Comparison of ENCODE assay signal across 8 cellular contexts in genomic region chr17:49707608-49708514, GRCh38. TPM values are rescaled to one million over a fixed set of nuclear protein-coding genes. Genes with fewer than 3 reads are reported as not detected.
DNase-seq lines count a peak whose midpoint lies in the region; ATAC-seq, FAIRE-seq and TF ChIP-seq lines count a peak whose summit lies in the region.

SLC35B1 (minus strand) TSS chr17:49707964; CDS start chr17:49707833, 131 bp downstream.

- H3K9me3 ChIP-seq in OCI-LY3 (ENCODE audit: insufficient read depth, low read length) (no peaks in the 10 kb centered on the region), endothelial cell of umbilical vein (replicated peaks; ENCODE audit: control insufficient read depth, insufficient read depth, low read length) (no peaks in the 10 kb centered on the region), mononuclear cell (ENCODE audit: low read depth, low read length) (no peaks in the 10 kb centered on the region)

- DNase-seq in DMS 273 (lab: John Stamatoyannopoulos, UW; ENCODE audit: unreplicated experiment) (peak; percentile 99), HuH-7 (ENCODE audit: low spot score) (peak; percentile 97), activated T-cell treated with anti-CD3 and anti-CD28 coated beads for 1 hour (ENCODE audit: low read depth) (peak; percentile 95), endothelial cell of umbilical vein (ENCODE audit: low read depth, low spot score) (peak; percentile 100)
- peak; percentile 98 for DNase-seq in stimulated activated CD8-positive, alpha-beta memory T cell treated with anti-CD3 and anti-CD28 coated beads, Interleukin-4, amount 100 ng/mL, for 24 hours (ENCODE audit: low read depth)

- CTCF ChIA-PET in endothelial cell of umbilical vein (lab: Charles Lee), result interaction anchor here (0.7 to 24.3 kb wide), 36 partner anchors 12 to 293 kb away, joined by 3 to 786 read pairs (median 5); partner anchors contain the start of genes FAM117A, KAT7, NXPH3 and PHB1

- POLR2A ChIA-PET in endothelial cell of umbilical vein (lab: Charles Lee), result interaction anchor here (0.8 to 2.9 kb wide), 5 partner anchors 55 to 83 kb away, joined by 3 to 21 read pairs (median 8); partner anchors contain the start of genes FAM117A and KAT7

- peaks cover 20% of the 10 kb centered on the region for H3K36me3 ChIP-seq in OCI-LY3 (replicated peaks; ENCODE audit: low read depth, low read length)
- H3K36me3 ChIP-seq in endothelial cell of umbilical vein (ENCODE audit: control insufficient read depth in 2 of 2, extremely low read depth in 1 of 2, insufficient read depth in 2 of 2, low read length in 2 of 2), result peaks cover 18 to 24% of the 10 kb centered on the region in 2 experiments

- peak; percentile 66 for TF ChIP-seq POLR2A in endothelial cell of umbilical vein (IDR thresholded peaks at IDR 0.05; ENCODE audit: low read depth, low read length)

- no TSS peak for BruUV-seq in endothelial cell of umbilical vein (replicated peaks; lab: Mats Ljungman, UMichigan)

- TF ChIP-seq CTCF in OCI-LY3 (IDR thresholded peaks at IDR 0.05; ENCODE audit: low read depth, low read length) (peak; percentile 87), endothelial cell of umbilical vein (IDR thresholded peaks at IDR 0.05; ENCODE audit: extremely low read depth in 1 of 2, insufficient read depth in 1 of 2, low read depth in 1 of 2, low read length in 2 of 2) (peak; percentile 86 to 91)

- dilution Hi-C loops in endothelial cell of umbilical vein (cut with MboI; ENCODE audit: extremely low pct_ligation_motif_present, low sequenced_read_pairs), result no loop called here

- peaks cover 13% of the 10 kb centered on the region for H3K4me1 ChIP-seq in OCI-LY3 (ENCODE audit: low read length)
- peaks cover 33% of the 10 kb centered on the region for H3K4me1 ChIP-seq in endothelial cell of umbilical vein (ENCODE audit: control insufficient read depth, extremely low read depth, insufficient read depth, low read length)
- H3K4me1 ChIP-seq in mononuclear cell (ENCODE audit: insufficient read depth, low read length), result peaks cover 33% of the 10 kb centered on the region

- H3K9ac ChIP-seq in OCI-LY3 (ENCODE audit: low read length) (peak within 1 kb of the TSS; percentile 74), endothelial cell of umbilical vein (replicated peaks; ENCODE audit: extremely low read depth, insufficient read depth, low read length) (peak within 1 kb of the TSS; percentile 98)

- H3K4me3 ChIP-seq in OCI-LY3 (ENCODE audit: low read length) (peak within 1 kb of the TSS; percentile 97), endothelial cell of umbilical vein (replicated peaks in 1 of 3; ENCODE audit: insufficient read depth in 1 of 3, low read depth in 1 of 3, low read length in 3 of 3) (peak within 1 kb of the TSS; percentile 84 to 93 (median 84)), mononuclear cell (ENCODE audit: low read length) (peak within 1 kb of the TSS; percentile 93)

- H2AFZ ChIP-seq in OCI-LY3 (ENCODE audit: low read depth, low read length), result peak within 1 kb of the TSS; percentile 74
- H2AFZ ChIP-seq in endothelial cell of umbilical vein (ENCODE audit: low read depth, low read length), result peak within 1 kb of the TSS; percentile 85

- H3K27ac ChIP-seq in OCI-LY3 (ENCODE audit: low read length) (peak within 1 kb of the TSS; percentile 65), endothelial cell of umbilical vein (ENCODE audit: insufficient read depth, low read depth, low read length) (peak within 1 kb of the TSS; percentile 97)

- intact Hi-C loops in endothelial cell of umbilical vein (cut with micrococcal nuclease), result loop anchor here (1.0 to 2.0 kb wide), 8 partner anchors 31 to 290 kb away; partner anchors contain the start of genes FAM117A and KAT7

- peak; percentile 90 for ATAC-seq in GM21447 (IDR thresholded peaks at IDR 0.05; ENCODE audit: unreplicated experiment)

- H3K4me2 ChIP-seq in OCI-LY3 (ENCODE audit: low read length), result peak within 1 kb of the TSS; percentile 98
- peak within 1 kb of the TSS; percentile 94 for H3K4me2 ChIP-seq in endothelial cell of umbilical vein (ENCODE audit: insufficient read depth, low read length)

- H3K27me3 ChIP-seq in OCI-LY3 (ENCODE audit: low read depth, low read length) (no peaks in the 10 kb centered on the region), endothelial cell of umbilical vein (ENCODE audit: control insufficient read depth in 2 of 2, insufficient read depth in 2 of 2, low read length in 2 of 2) (no peaks in the 10 kb centered on the region), mononuclear cell (ENCODE audit: insufficient read depth, low read length) (no peaks in the 10 kb centered on the region)

- H3K79me2 ChIP-seq in OCI-LY3 (ENCODE audit: low read length), result peaks cover 22% of the 10 kb centered on the region
- peaks cover 13% of the 10 kb centered on the region for H3K79me2 ChIP-seq in endothelial cell of umbilical vein (ENCODE audit: control insufficient read depth, insufficient read depth, low read length)

- FAIRE-seq in endothelial cell of umbilical vein (lab: Jason Lieb, UNC), result peak; percentile 97

- H4K20me1 ChIP-seq in OCI-LY3 (ENCODE audit: insufficient read depth, low read length) (no peaks in the 10 kb centered on the region), endothelial cell of umbilical vein (replicated peaks; ENCODE audit: control insufficient read depth, extremely low read depth, insufficient read depth, low read length) (no peaks in the 10 kb centered on the region)

- H3K9me1 ChIP-seq in endothelial cell of umbilical vein (replicated peaks; ENCODE audit: control insufficient read depth, extremely low read depth, insufficient read depth, low read length), result no peaks in the 10 kb centered on the region

TF ChIP-seq in endothelial cell of umbilical vein, 7 proteins besides CTCF, POLR2A, EP300 and RAD21:
- TF ChIP-seq MYC (IDR thresholded peaks at IDR 0.05; ENCODE audit: low read depth, low read length) (no peak), MAX (IDR thresholded peaks at IDR 0.05; ENCODE audit: insufficient read depth, insufficient read length) (peak; percentile 15), FOS (IDR thresholded peaks at IDR 0.05; ENCODE audit: borderline replicate concordance, insufficient read depth, low read length) (no peak), POLR2AphosphoS5 (IDR thresholded peaks at IDR 0.05; ENCODE audit: insufficient read depth, low read depth, low read length) (peak; percentile 67), EZH2 (IDR thresholded peaks at IDR 0.05; ENCODE audit: borderline replicate concordance, low read depth, low read length, severe bottlenecking) (no peak), GATA2 (IDR thresholded peaks at IDR 0.05; ENCODE audit: insufficient read depth, insufficient read length, low read depth, low read length) (no peak), JUN (IDR thresholded peaks at IDR 0.05; ENCODE audit: borderline replicate concordance, insufficient read depth, insufficient read length, low read depth) (no peak)

RNA-seq across cellular contexts. Expression of gene SLC35B1, which starts in this region (rescaled TPM):
- total RNA-seq in endothelial cell of umbilical vein (87.0 and 96.7 TPM in 2 replicates), mononuclear cell (38.7 TPM)
- polyA plus RNA-seq in endothelial cell of umbilical vein, result 138 and 142 TPM in 2 replicates
- 119 and 127 TPM in 2 replicates for polyA plus RNA-seq in endothelial cell of umbilical vein (2011; cell fraction: cytosol; rRNA removed)
- 122 and 125 TPM in 2 replicates for polyA plus RNA-seq in endothelial cell of umbilical vein (2011; cell fraction: nucleus; rRNA removed)
- 79.0 and 87.8 TPM in 2 replicates for polyA plus RNA-seq in endothelial cell of umbilical vein (2012)
- 152 and 154 TPM in 2 replicates for polyA minus RNA-seq in endothelial cell of umbilical vein
- polyA minus RNA-seq in endothelial cell of umbilical vein (2011; cell fraction: cytosol; rRNA and poly(A)+ RNA removed), result 36.4 TPM
- 57.4 and 88.7 TPM in 2 replicates for polyA minus RNA-seq in endothelial cell of umbilical vein (2011; cell fraction: nucleus; rRNA and poly(A)+ RNA removed)

Comparison
In these comparisons a context has a peak if more than half of its experiments do, and no peak if none do; other contexts are left out.
1. Peak in every context shown above with its lines: DNase-seq, ATAC-seq, H3K4me3 ChIP-seq and H3K27ac ChIP-seq.